ENCODE assay signal across 11 cellular contexts in genomic region chr2:199684168-199684567, GRCh38.
"Had no signal": no experiment of that assay in that cellular context is flagged by ENCODE, and none has a peak within 500 bp of the region (broad histone marks: within the 10 kb centered on the region; RNA-seq: fewer than 3 reads in every experiment).

No MANE protein-coding gene starts in this region.

- H3K4me1 ChIP-seq: esophagus muscularis mucosa had no signal

- DNase-seq: activated CD4-positive, alpha-beta T cell treated with anti-CD3 and anti-CD28 coated beads, Interleukin-2, amount 50 U/mL, for 48 hours; activated naive CD4-positive, alpha-beta T cell treated with anti-CD3 and anti-CD28 coated beads, Interleukin-2, amount 50 U/mL, for 16 hours; dorsolateral prefrontal cortex; foreskin melanocyte; mesendoderm; natural killer cell; stimulated activated CD4-positive, alpha-beta T cell treated with anti-CD3 and anti-CD28 coated beads, Interleukin-2, amount 100 ng/mL, for 48 hours; T-helper 9 cell; WERI-Rb-1 had no signal

- H3K27ac ChIP-seq: dorsolateral prefrontal cortex, esophagus muscularis mucosa, WERI-Rb-1 had no signal

- H3K27me3 ChIP-seq: dorsolateral prefrontal cortex, esophagus muscularis mucosa had no signal

- H3K4me3 ChIP-seq: dorsolateral prefrontal cortex, esophagus muscularis mucosa had no signal

- H3K36me3 ChIP-seq: esophagus muscularis mucosa, WERI-Rb-1 had no signal

- H3K9me3 ChIP-seq: esophagus muscularis mucosa had no signal

- ATAC-seq: natural killer cell; stimulated activated memory B cell treated with anti-CD40 and anti-IgM and Interleukin-4, amounts not matched to agents 10 μg/mL and 1 μg/mL and 100 μg/mL, for 72 hours had no signal
